Comparison of ENCODE assay signal across 24 cellular contexts in the genomic region with DNA sequence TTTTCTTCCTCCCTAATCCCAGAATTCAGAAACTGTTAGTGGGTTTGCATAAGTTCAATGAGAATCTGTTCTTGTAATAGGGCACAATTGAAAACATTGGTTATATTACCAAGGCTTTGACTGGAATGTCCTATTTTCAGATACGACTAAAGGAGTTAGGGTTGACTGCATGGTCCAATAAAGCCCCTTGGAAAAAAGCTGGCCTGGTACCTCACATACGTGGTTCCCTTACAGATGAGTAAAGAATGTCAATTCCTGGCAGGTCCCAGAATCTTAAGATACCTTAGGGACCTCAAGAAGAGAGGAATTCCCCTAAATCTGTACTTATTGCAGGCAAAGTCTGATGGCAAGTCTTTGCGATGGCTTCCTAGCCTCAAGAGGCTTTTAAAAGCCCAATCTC. TPM values are rescaled to one million over a fixed set of nuclear protein-coding genes. Genes with fewer than 3 reads are reported as not detected.
DNase-seq lines count a peak whose midpoint lies in the region; ATAC-seq and TF ChIP-seq lines count a peak whose summit lies in the region.
"Had no signal": no experiment of that assay in that cellular context is flagged by ENCODE, and none has a peak within 500 bp of the region (broad histone marks: within the 10 kb centered on the region; RNA-seq: fewer than 3 reads in every experiment).

No MANE protein-coding gene starts in this region.

- H3K23ac ChIP-seq in neuronal stem cell (ENCODE audit: low read depth, low read length, poor library complexity) = no peak overlapping the region

- POLR2A ChIA-PET in CD4-positive, alpha-beta T cell (lab: Charles Lee) = no interaction called here

- no peak for ATAC-seq in CD4-positive, alpha-beta T cell (ENCODE audit: poor library complexity)
- no peak for ATAC-seq in central memory CD8-positive, alpha-beta T cell (replicated peaks; ENCODE audit: extremely low read depth, poor library complexity, severe bottlenecking)
- no peak for ATAC-seq in HG03520 (IDR thresholded peaks at IDR 0.05; ENCODE audit: unreplicated experiment)
- ATAC-seq: CD8-positive, alpha-beta T cell; GM12878; Right ventricle myocardium inferior had no signal

- no peaks in the 10 kb centered on the region for H3K9me3 ChIP-seq in CD4-positive, alpha-beta T cell (ENCODE audit: control insufficient read depth, low read length)
- H3K9me3 ChIP-seq in osteoblast (ENCODE audit: low read depth, low read length) (no peaks in the 10 kb centered on the region), neuronal stem cell (replicated peaks in 1 of 2; ENCODE audit: control insufficient read depth in 2 of 2, insufficient read depth in 1 of 2, low read depth in 1 of 2, low read length in 2 of 2) (peaks cover 12 to 20% of the 10 kb centered on the region in 2 donors)

- peaks cover 9% of the 10 kb centered on the region for H3K4me1 Mint-ChIP-seq in CD4-positive, alpha-beta T cell (ENCODE audit: low read depth)
- H3K4me1 Mint-ChIP-seq in central memory CD8-positive, alpha-beta T cell = peaks cover 19% of the 10 kb centered on the region

- no peak overlapping the region for H2AK5ac ChIP-seq in neuronal stem cell (ENCODE audit: low read depth, low read length)

- no peaks in the 10 kb centered on the region for H3K27me3 Mint-ChIP-seq in CD4-positive, alpha-beta T cell
- H3K27me3 Mint-ChIP-seq in central memory CD8-positive, alpha-beta T cell = no peaks in the 10 kb centered on the region
- H3K27me3 Mint-ChIP-seq: B cell had no signal

- no peak overlapping the region for H3K18ac ChIP-seq in neuronal stem cell (ENCODE audit: low read length)

- H2AFZ ChIP-seq in osteoblast (ENCODE audit: low read length) (no peak overlapping the region), neuronal stem cell (ENCODE audit: low read length) (no peak overlapping the region)
- H2AFZ ChIP-seq: PC-9 had no signal

- peaks cover 3% of the 10 kb centered on the region for H3K9me3 Mint-ChIP-seq in CD4-positive, alpha-beta T cell
- no peaks in the 10 kb centered on the region for H3K9me3 Mint-ChIP-seq in central memory CD8-positive, alpha-beta T cell

- intact Hi-C loops in CD4-positive, alpha-beta T cell (cut with DNase I, micrococcal nuclease) = no loop called here

- H4K8ac ChIP-seq in neuronal stem cell (ENCODE audit: low read depth, low read length) = no peak overlapping the region

- peak overlapping the region; percentile 34 for H3K4me3 Mint-ChIP-seq in CD4-positive, alpha-beta T cell
- H3K4me3 Mint-ChIP-seq in central memory CD8-positive, alpha-beta T cell = peak overlapping the region; percentile 3
- H3K4me3 Mint-ChIP-seq: B cell; CD8-positive, alpha-beta T cell had no signal

- H4K91ac ChIP-seq in neuronal stem cell (ENCODE audit: low read depth, low read length, poor library complexity) = no peak overlapping the region

- DNase-seq in CD4-positive, alpha-beta T cell = no peak
- DNase-seq in HCEC 1CT = peak; percentile 30
- no peak for DNase-seq in central memory CD8-positive, alpha-beta T cell (ENCODE audit: low spot score in 2 of 2)
- DNase-seq in osteoblast (ENCODE audit: insufficient read length, low spot score, missing footprints) = peak; percentile 81
- no peak for DNase-seq in neuronal stem cell (ENCODE audit: low spot score)
- DNase-seq in NCI-H128 (lab: John Stamatoyannopoulos, UW; ENCODE audit: unreplicated experiment) = no peak
- DNase-seq: DMS79 treated with DMSO at 0.1 percent for 48 hours, GOT3, KBM-7, NCI-H1417 treated with DMSO at 0.1 percent for 48 hours, NCI-H1930, NCI-H748 treated with DMSO at 0.1 percent for 48 hours, PC-9, T-helper 1 cell had no signal

- no peak overlapping the region for H3K27ac ChIP-seq in CD4-positive, alpha-beta T cell (ENCODE audit: low read depth, low read length)
- H3K27ac ChIP-seq in osteoblast (ENCODE audit: low read depth, low read length) (no peak overlapping the region), neuronal stem cell (replicated peaks; ENCODE audit: low read length) (no peak overlapping the region)
- H3K27ac ChIP-seq: HL-60, PC-9, SK-N-MC had no signal

- no peak overlapping the region for H2BK15ac ChIP-seq in neuronal stem cell (ENCODE audit: low read length)

- no peak overlapping the region for H2BK5ac ChIP-seq in neuronal stem cell (ENCODE audit: low read length)

- H3K79me1 ChIP-seq in neuronal stem cell (ENCODE audit: low read depth, low read length) = peaks cover 21% of the 10 kb centered on the region

- H2BK120ac ChIP-seq in neuronal stem cell (ENCODE audit: low read depth, low read length) = no peak overlapping the region

- no peak overlapping the region for H3K4ac ChIP-seq in neuronal stem cell (ENCODE audit: low read length)

- H3K4me3 ChIP-seq in osteoblast (ENCODE audit: insufficient read depth, low read length) (no peak overlapping the region), neuronal stem cell (ENCODE audit: low read length in 2 of 2) (no peak overlapping the region)
- H3K4me3 ChIP-seq: GM12878, PC-9, SK-N-MC had no signal

- peaks cover 12% of the 10 kb centered on the region for H3K4me1 ChIP-seq in osteoblast (ENCODE audit: insufficient read depth, low read length)
- H3K4me1 ChIP-seq in neuronal stem cell (ENCODE audit: control insufficient read depth in 2 of 2, insufficient read depth in 1 of 2, low read depth in 1 of 2, low read length in 2 of 2) = peaks cover 7 to 10% of the 10 kb centered on the region in 2 donors

- CTCF ChIA-PET in CD4-positive, alpha-beta T cell (lab: Charles Lee) = no interaction called here

- H3K4me2 ChIP-seq in osteoblast (ENCODE audit: insufficient read depth, low read length) (no peak overlapping the region), neuronal stem cell (ENCODE audit: insufficient read depth, low read length, poor library complexity, severe bottlenecking) (no peak overlapping the region)
- H3K4me2 ChIP-seq: PC-9 had no signal

- WGBS in neuronal stem cell (ENCODE audit: extremely low coverage in 2 of 2, insufficient read length in 2 of 2, insufficient replicate concordance in 1 of 2), 2 donors = no CpG with 5 or more reads among the region's 3 CpGs

- peaks cover 14% of the 10 kb centered on the region for H3K79me2 ChIP-seq in osteoblast (ENCODE audit: insufficient read depth, low read length)

- TF ChIP-seq CTCF in CD4-positive, alpha-beta T cell (IDR thresholded peaks at IDR 0.05) = no peak
- no peak for TF ChIP-seq CTCF in osteoblast (IDR thresholded peaks at IDR 0.05; ENCODE audit: extremely low read depth, low read depth, low read length)

- no peak overlapping the region for H3K14ac ChIP-seq in neuronal stem cell (ENCODE audit: low read length)

- no peaks in the 10 kb centered on the region for H3K27me3 ChIP-seq in CD4-positive, alpha-beta T cell (ENCODE audit: control insufficient read depth, insufficient read depth, low read length)
- H3K27me3 ChIP-seq in osteoblast (ENCODE audit: insufficient read depth, low read length) (no peaks in the 10 kb centered on the region), neuronal stem cell (ENCODE audit: control insufficient read depth in 3 of 3, insufficient read depth in 3 of 3, low read depth in 1 of 3, low read length in 3 of 3) (no peaks in the 10 kb centered on the region)

- H3K9ac ChIP-seq in neuronal stem cell (ENCODE audit: low read depth, low read length, poor library complexity) = no peak overlapping the region

- peaks cover 19% of the 10 kb centered on the region for H3K36me3 ChIP-seq in osteoblast (ENCODE audit: insufficient read depth, low read length)
- H3K36me3 ChIP-seq in neuronal stem cell (replicated peaks in 1 of 2; ENCODE audit: control insufficient read depth in 2 of 2, insufficient read depth in 2 of 2, low read length in 2 of 2) = peaks cover 20 to 28% of the 10 kb centered on the region in 2 donors

- peaks cover 29% of the 10 kb centered on the region for H3K36me3 Mint-ChIP-seq in CD4-positive, alpha-beta T cell (ENCODE audit: low read depth)
- peaks cover 35% of the 10 kb centered on the region for H3K36me3 Mint-ChIP-seq in central memory CD8-positive, alpha-beta T cell (ENCODE audit: insufficient read depth)

- no peak overlapping the region for H2BK12ac ChIP-seq in neuronal stem cell (ENCODE audit: low read length)

- peaks cover 36% of the 10 kb centered on the region for H4K20me1 ChIP-seq in osteoblast (ENCODE audit: insufficient read depth, low read length)

- peak overlapping the region; percentile 52 for H3K27ac Mint-ChIP-seq in CD4-positive, alpha-beta T cell
- H3K27ac Mint-ChIP-seq in central memory CD8-positive, alpha-beta T cell (ENCODE audit: low read depth) = no peak overlapping the region
- H3K27ac Mint-ChIP-seq: CD8-positive, alpha-beta T cell had no signal

RNA-seq across cellular contexts. Expression of a gene that starts 4.6 kb away (rescaled TPM):
- 100 to 1,000 TPM; 249 to 251 TPM for total RNA-seq in CD4-positive, alpha-beta T cell
- 52.2 and 85.4 TPM in 2 replicates for total RNA-seq in osteoblast
- polyA plus RNA-seq in neuronal stem cell (2013, experiment 1 of 2) = 310 TPM
- 296 TPM for polyA plus RNA-seq in neuronal stem cell (2013, experiment 2 of 2)

RNA-seq across cellular contexts. Expression of a gene that starts 12.0 kb away (rescaled TPM):
- total RNA-seq in CD4-positive, alpha-beta T cell = under 1 TPM; 0.19 to 0.22 TPM
- under 0.01 TPM in 1 of 2 replicates, not detected in the other for total RNA-seq in osteoblast
- polyA plus RNA-seq in neuronal stem cell (2013, experiment 1 of 2) = not detected
- polyA plus RNA-seq in neuronal stem cell (2013, experiment 2 of 2) = not detected

RNA-seq across cellular contexts. Expression of a gene that starts 22.4 kb away (rescaled TPM):
- not detected for total RNA-seq in CD4-positive, alpha-beta T cell
- not detected in 2 replicates for total RNA-seq in osteoblast
- not detected for polyA plus RNA-seq in neuronal stem cell (2013, experiment 1 of 2)
- not detected for polyA plus RNA-seq in neuronal stem cell (2013, experiment 2 of 2)
- total RNA-seq: CD8-positive, alpha-beta T cell; G401; GM12878; NCI-H460; Right ventricle myocardium inferior had no signal
- polyA plus RNA-seq: AG04450, GM12878 had no signal

RNA-seq across cellular contexts. Expression of a gene that starts 26.3 kb away (rescaled TPM):
- total RNA-seq in CD4-positive, alpha-beta T cell = 1 to 10 TPM in 1 of 2 experiments, under 1 TPM in 1; 0.92 to 1.1 TPM
- total RNA-seq in osteoblast = not detected in 2 replicates
- 0.57 TPM for polyA plus RNA-seq in neuronal stem cell (2013, experiment 1 of 2)
- 0.96 TPM for polyA plus RNA-seq in neuronal stem cell (2013, experiment 2 of 2)
- polyA plus RNA-seq: GM12878 had no signal

RNA-seq across cellular contexts. Expression of a gene that starts 28.8 kb away (rescaled TPM):
- total RNA-seq in CD4-positive, alpha-beta T cell = 1 to 10 TPM; 1.7 to 1.8 TPM
- under 0.01 TPM in 1 of 2 replicates, not detected in the other for total RNA-seq in osteoblast
- 7.5 TPM for polyA plus RNA-seq in neuronal stem cell (2013, experiment 1 of 2)
- polyA plus RNA-seq in neuronal stem cell (2013, experiment 2 of 2) = 7.2 TPM

Comparison
In these comparisons a context has a peak if more than half of its experiments do, and no peak if none do; other contexts are left out.
1. DNase-seq: peak in HCEC 1CT (single experiment) and osteoblast (single experiment); none in CD4-positive, alpha-beta T cell (0 of 10), central memory CD8-positive, alpha-beta T cell (0 of 2), neuronal stem cell (single experiment) and NCI-H128 (single experiment).